ENCODE assay signal across 11 cellular contexts in genomic region chr6:45442716-45443115, GRCh38.
"Had no signal": no experiment of that assay in that cellular context is flagged by ENCODE, and none has a peak within 500 bp of the region (broad histone marks: within the 10 kb centered on the region; RNA-seq: fewer than 3 reads in every experiment).

No MANE protein-coding gene starts in this region.

- H3K9me3 Mint-ChIP-seq: activated naive CD4-positive, alpha-beta T cell treated with anti-CD3 and anti-CD28 coated beads, Interleukin-2, amount 50 U/mL, for 72 hours had no signal

- FAIRE-seq: pancreas had no signal

- H3K36me3 ChIP-seq: pancreas, thyroid gland, vagina had no signal

- H3K27ac ChIP-seq: dorsolateral prefrontal cortex, pancreas, thyroid gland had no signal

- H3K27me3 ChIP-seq: thyroid gland, vagina had no signal

- ATAC-seq: pancreas had no signal

- H3K4me3 ChIP-seq: dorsolateral prefrontal cortex, pancreas, thyroid gland, vagina had no signal

- DNase-seq: activated CD4-positive, alpha-beta T cell treated with anti-CD3 and anti-CD28 coated beads, Interleukin-2, amount 50 U/mL, for 48 hours; activated CD8-positive, alpha-beta memory T cell treated with anti-CD3 and anti-CD28 coated beads, Interleukin-2, amount 50 U/mL, for 48 hours; activated effector memory CD4-positive, alpha-beta T cell treated with Interleukin-2 at 50 U/mL for 16 hours; dorsolateral prefrontal cortex; hippocampal formation; kidney glomerular epithelial cell; pancreas; stimulated activated CD4-positive, alpha-beta T cell treated with anti-CD3 and anti-CD28 coated beads, Interleukin-4, amount 100 ng/mL, for 4 hours; thyroid gland had no signal

- H3K9me3 ChIP-seq: pancreas, thyroid gland, vagina had no signal
